10 cellular contexts compared by ENCODE assay signal in the genomic region with DNA sequence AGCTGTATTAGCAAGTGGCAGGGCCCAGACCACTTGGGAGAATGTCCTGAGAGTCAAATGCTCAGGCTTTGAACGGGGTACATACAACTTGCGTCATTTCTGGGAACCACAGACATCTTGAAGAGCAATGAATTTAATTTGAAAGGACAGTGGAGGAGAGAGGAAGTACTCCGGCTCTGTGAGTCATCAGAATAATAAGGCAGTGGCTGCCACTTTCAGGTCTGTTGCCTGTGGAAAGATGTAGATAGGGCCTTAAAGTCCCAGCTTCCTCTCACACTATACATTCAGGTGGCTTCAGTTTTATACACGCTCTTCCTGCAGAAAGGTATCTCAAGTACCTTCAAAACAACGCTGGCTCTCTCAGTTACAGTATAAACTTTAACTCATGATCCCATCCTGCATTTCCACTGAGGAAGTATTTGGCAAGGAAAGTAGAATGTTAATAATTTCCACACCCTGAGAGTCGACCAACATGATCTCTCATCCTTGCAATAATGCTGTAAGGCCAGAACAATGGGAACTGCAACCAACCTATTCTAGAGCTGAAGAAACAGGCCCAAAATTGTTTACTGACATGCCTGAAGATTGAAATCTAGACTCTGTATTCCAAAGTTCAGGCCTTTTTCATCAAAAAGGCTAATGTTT. TPM values are rescaled to one million over a fixed set of nuclear protein-coding genes. Genes with fewer than 3 reads are reported as not detected.
DNase-seq lines count a peak whose midpoint lies in the region; ATAC-seq and TF ChIP-seq lines count a peak whose summit lies in the region.
"Had no signal": no experiment of that assay in that cellular context is flagged by ENCODE, and none has a peak within 500 bp of the region (broad histone marks: within the 10 kb centered on the region; RNA-seq: fewer than 3 reads in every experiment).

No MANE protein-coding gene starts in this region.

- DNase-seq in LHCN-M2 (ENCODE audit: low read depth), result peak; percentile 76
- DNase-seq in activated naive CD8-positive, alpha-beta T cell treated with anti-CD3 and anti-CD28 coated beads, Interleukin-2, amount 50 U/mL, for 24 hours, result no peak
- DNase-seq in osteocyte (ENCODE audit: extremely low spot score, unreplicated experiment), result no peak
- DNase-seq in activated CD4-positive, alpha-beta T cell treated with anti-CD3 and anti-CD28 coated beads for 36 hours, result no peak
- DNase-seq in NCI-H1694 (lab: John Stamatoyannopoulos, UW), result no peak
- no peak for DNase-seq in activated CD8-positive, alpha-beta memory T cell treated with anti-CD3 and anti-CD28 coated beads, Interleukin-2, amount 10 ng/mL, durations not matched to agents 7 days and 5 days
- no peak for DNase-seq in LoVo (ENCODE audit: low spot score)

- H3K27ac Mint-ChIP-seq in activated naive CD8-positive, alpha-beta T cell treated with anti-CD3 and anti-CD28 coated beads, Interleukin-2, amount 50 U/mL, for 24 hours, result no peak overlapping the region
- peak overlapping the region; percentile 15 for H3K27ac Mint-ChIP-seq in osteocyte (ENCODE audit: unreplicated experiment)
- H3K27ac Mint-ChIP-seq in activated CD4-positive, alpha-beta T cell treated with anti-CD3 and anti-CD28 coated beads for 36 hours, result no peak overlapping the region
- no peak overlapping the region for H3K27ac Mint-ChIP-seq in activated CD8-positive, alpha-beta memory T cell treated with anti-CD3 and anti-CD28 coated beads, Interleukin-2, amount 10 ng/mL, durations not matched to agents 7 days and 5 days
- H3K27ac Mint-ChIP-seq: brain; T-helper 1 cell treated with Interleukin-12 subunit alpha and Interleukin-12 subunit beta and Interleukin-4 antibody, amounts not matched to agents 30 μg/mL and 1 μg/mL, for 36 hours had no signal

- no peaks in the 10 kb centered on the region for H3K4me1 Mint-ChIP-seq in activated naive CD8-positive, alpha-beta T cell treated with anti-CD3 and anti-CD28 coated beads, Interleukin-2, amount 50 U/mL, for 24 hours
- peaks cover 11% of the 10 kb centered on the region for H3K4me1 Mint-ChIP-seq in osteocyte (ENCODE audit: unreplicated experiment)
- H3K4me1 Mint-ChIP-seq in activated CD4-positive, alpha-beta T cell treated with anti-CD3 and anti-CD28 coated beads for 36 hours, result no peaks in the 10 kb centered on the region
- no peaks in the 10 kb centered on the region for H3K4me1 Mint-ChIP-seq in activated CD8-positive, alpha-beta memory T cell treated with anti-CD3 and anti-CD28 coated beads, Interleukin-2, amount 10 ng/mL, durations not matched to agents 7 days and 5 days
- H3K4me1 Mint-ChIP-seq: brain had no signal

- peaks cover 30% of the 10 kb centered on the region for H3K27me3 Mint-ChIP-seq in activated naive CD8-positive, alpha-beta T cell treated with anti-CD3 and anti-CD28 coated beads, Interleukin-2, amount 50 U/mL, for 24 hours
- peaks cover 38% of the 10 kb centered on the region for H3K27me3 Mint-ChIP-seq in osteocyte (ENCODE audit: unreplicated experiment)
- H3K27me3 Mint-ChIP-seq in activated CD4-positive, alpha-beta T cell treated with anti-CD3 and anti-CD28 coated beads for 36 hours, result peaks cover 20% of the 10 kb centered on the region
- H3K27me3 Mint-ChIP-seq in activated CD8-positive, alpha-beta memory T cell treated with anti-CD3 and anti-CD28 coated beads, Interleukin-2, amount 10 ng/mL, durations not matched to agents 7 days and 5 days, result peaks cover 28% of the 10 kb centered on the region

- peak; percentile 57 for ATAC-seq in GM18870 (IDR thresholded peaks at IDR 0.05; ENCODE audit: unreplicated experiment)
- peak; percentile 49 for ATAC-seq in activated naive CD8-positive, alpha-beta T cell treated with anti-CD3 and anti-CD28 coated beads, Interleukin-2, amount 50 U/mL, for 24 hours
- no peak for ATAC-seq in activated CD4-positive, alpha-beta T cell treated with anti-CD3 and anti-CD28 coated beads for 36 hours
- no peak for ATAC-seq in activated CD8-positive, alpha-beta memory T cell treated with anti-CD3 and anti-CD28 coated beads, Interleukin-2, amount 10 ng/mL, durations not matched to agents 7 days and 5 days

- no peak for TF ChIP-seq CTCF in osteocyte (IDR thresholded peaks at IDR 0.05)

- H3K9me3 Mint-ChIP-seq in activated naive CD8-positive, alpha-beta T cell treated with anti-CD3 and anti-CD28 coated beads, Interleukin-2, amount 50 U/mL, for 24 hours, result no peaks in the 10 kb centered on the region
- no peaks in the 10 kb centered on the region for H3K9me3 Mint-ChIP-seq in osteocyte (ENCODE audit: unreplicated experiment)
- no peaks in the 10 kb centered on the region for H3K9me3 Mint-ChIP-seq in activated CD4-positive, alpha-beta T cell treated with anti-CD3 and anti-CD28 coated beads for 36 hours (ENCODE audit: low read depth)
- no peaks in the 10 kb centered on the region for H3K9me3 Mint-ChIP-seq in activated CD8-positive, alpha-beta memory T cell treated with anti-CD3 and anti-CD28 coated beads, Interleukin-2, amount 10 ng/mL, durations not matched to agents 7 days and 5 days (ENCODE audit: low read depth)
- H3K9me3 Mint-ChIP-seq: T-helper 1 cell treated with Interleukin-12 subunit alpha and Interleukin-12 subunit beta and Interleukin-4 antibody, amounts not matched to agents 30 μg/mL and 1 μg/mL, for 36 hours had no signal

- intact Hi-C loops in activated CD4-positive, alpha-beta T cell treated with anti-CD3 and anti-CD28 coated beads for 36 hours (cut with DNase I, micrococcal nuclease), result no loop called here

- POLR2A ChIA-PET in activated CD4-positive, alpha-beta T cell treated with anti-CD3 and anti-CD28 coated beads for 36 hours (lab: Charles Lee), result no interaction called here

- H3K4me3 Mint-ChIP-seq in activated naive CD8-positive, alpha-beta T cell treated with anti-CD3 and anti-CD28 coated beads, Interleukin-2, amount 50 U/mL, for 24 hours, result no peak overlapping the region
- no peak overlapping the region for H3K4me3 Mint-ChIP-seq in osteocyte (ENCODE audit: unreplicated experiment)
- H3K4me3 Mint-ChIP-seq in activated CD4-positive, alpha-beta T cell treated with anti-CD3 and anti-CD28 coated beads for 36 hours, result no peak overlapping the region
- H3K4me3 Mint-ChIP-seq in activated CD8-positive, alpha-beta memory T cell treated with anti-CD3 and anti-CD28 coated beads, Interleukin-2, amount 10 ng/mL, durations not matched to agents 7 days and 5 days, result no peak overlapping the region
- H3K4me3 Mint-ChIP-seq: brain; T-helper 1 cell treated with Interleukin-12 subunit alpha and Interleukin-12 subunit beta and Interleukin-4 antibody, amounts not matched to agents 30 μg/mL and 1 μg/mL, for 36 hours had no signal

- CTCF ChIA-PET in activated CD4-positive, alpha-beta T cell treated with anti-CD3 and anti-CD28 coated beads for 36 hours (lab: Charles Lee), result interaction anchor here (0.8 to 0.9 kb wide), 2 partner anchors 11 to 27 kb away, joined by 3 read pairs; no protein-coding TSS in a partner anchor
- CTCF ChIA-PET in activated CD8-positive, alpha-beta memory T cell treated with anti-CD3 and anti-CD28 coated beads, Interleukin-2, amount 10 ng/mL, durations not matched to agents 7 days and 5 days (lab: Charles Lee), result interaction anchor here (0.7 kb wide), 1 partner anchor 14 kb away, joined by 4 read pairs; no protein-coding TSS in a partner anchor

- H3K36me3 Mint-ChIP-seq in activated naive CD8-positive, alpha-beta T cell treated with anti-CD3 and anti-CD28 coated beads, Interleukin-2, amount 50 U/mL, for 24 hours (ENCODE audit: low read depth), result no peaks in the 10 kb centered on the region
- H3K36me3 Mint-ChIP-seq in osteocyte (ENCODE audit: unreplicated experiment), result no peaks in the 10 kb centered on the region
- H3K36me3 Mint-ChIP-seq in activated CD4-positive, alpha-beta T cell treated with anti-CD3 and anti-CD28 coated beads for 36 hours (ENCODE audit: low read depth), result no peaks in the 10 kb centered on the region
- no peaks in the 10 kb centered on the region for H3K36me3 Mint-ChIP-seq in activated CD8-positive, alpha-beta memory T cell treated with anti-CD3 and anti-CD28 coated beads, Interleukin-2, amount 10 ng/mL, durations not matched to agents 7 days and 5 days
- H3K36me3 Mint-ChIP-seq: brain had no signal

RNA-seq across cellular contexts. Expression of a gene that starts 6.8 kb away (rescaled TPM):
- total RNA-seq in LHCN-M2 (2014; rRNA removed) (68.5 and 88.1 TPM in 2 replicates), osteocyte (1.0 and 1.3 TPM in 2 replicates)
- polyA plus RNA-seq in LHCN-M2 (2012), result 57.7 TPM
- under 1 TPM; 0.53 to 0.57 TPM for total RNA-seq in activated CD4-positive, alpha-beta T cell treated with anti-CD3 and anti-CD28 coated beads for 36 hours
- 1 to 10 TPM in 1 of 2 experiments, under 1 TPM in 1; 0.40 to 1.3 TPM for total RNA-seq in activated CD8-positive, alpha-beta memory T cell treated with anti-CD3 and anti-CD28 coated beads, Interleukin-2, amount 10 ng/mL, durations not matched to agents 7 days and 5 days

Comparison
In these comparisons a context has a peak if more than half of its experiments do, and no peak if none do; other contexts are left out.
1. ATAC-seq: peak in GM18870 (single experiment) and activated naive CD8-positive, alpha-beta T cell treated with anti-CD3 and anti-CD28 coated beads, Interleukin-2, amount 50 U/mL, for 24 hours (single experiment); none in activated CD4-positive, alpha-beta T cell treated with anti-CD3 and anti-CD28 coated beads for 36 hours (single experiment) and activated CD8-positive, alpha-beta memory T cell treated with anti-CD3 and anti-CD28 coated beads, Interleukin-2, amount 10 ng/mL, durations not matched to agents 7 days and 5 days (single experiment).
2. RNA of a gene that starts 6.8 kb away (total RNA-seq): 68.5 to 88.1 TPM in LHCN-M2; 0.40 to 1.3 TPM in activated CD8-positive, alpha-beta memory T cell treated with anti-CD3 and anti-CD28 coated beads, Interleukin-2, amount 10 ng/mL, durations not matched to agents 7 days and 5 days, 1.0 to 1.3 TPM in osteocyte and 0.53 to 0.57 TPM in activated CD4-positive, alpha-beta T cell treated with anti-CD3 and anti-CD28 coated beads for 36 hours; every median in the first group is over 10 times any median in the second.